Comparison of ENCODE assay signal across 23 cellular contexts in genomic region chr4:150820409-150820808, GRCh38.
"Had no signal": no experiment of that assay in that cellular context is flagged by ENCODE, and none has a peak within 500 bp of the region (broad histone marks: within the 10 kb centered on the region; RNA-seq: fewer than 3 reads in every experiment).

No MANE protein-coding gene starts in this region.

- ATAC-seq: T-cell had no signal

- DNase-seq: Kasumi-1, MV-4-11, NCI-H1048, NCI-H1105, NCI-H1417, NCI-H1436 treated with DMSO at 0.1 percent for 48 hours, NCI-H1694, NCI-H1930, NCI-H2081, NCI-H2107, NCI-H2227 treated with DMSO at 0.1 percent for 48 hours, NCI-H524, NCI-H526 treated with DMSO at 0.1 percent for 48 hours, NCI-H748 treated with DMSO at 0.1 percent for 48 hours, Right ventricle myocardium superior, RPMI8226, SK-N-SH, SW 1271, T-cell had no signal

- H3K27ac ChIP-seq: HL-60, KMS-11 had no signal

- FAIRE-seq: HTR-8/SVneo, RCC 7860 had no signal

- H3K9ac ChIP-seq: KMS-11, SK-N-SH had no signal

- H3K4me2 ChIP-seq: KMS-11, SK-N-SH had no signal
